ENCODE assay signal across 11 cellular contexts in genomic region chr13:74573654-74574053, GRCh38.
DNase-seq lines count a peak whose midpoint lies in the region; ATAC-seq, FAIRE-seq and TF ChIP-seq lines count a peak whose summit lies in the region.
"Had no signal": no experiment of that assay in that cellular context is flagged by ENCODE, and none has a peak within 500 bp of the region (broad histone marks: within the 10 kb centered on the region; RNA-seq: fewer than 3 reads in every experiment).

No MANE protein-coding gene starts in this region.

- no peak overlapping the region for H3K27ac ChIP-seq in mammary epithelial cell (ENCODE audit: insufficient read depth, low read depth, low read length)
- no peak overlapping the region for H3K27ac ChIP-seq in K562 (ENCODE audit: extremely low read depth, low read depth, low read length)
- H3K27ac ChIP-seq: upper lobe of right lung had no signal

- H3K4me3 ChIP-seq in mammary epithelial cell (replicated peaks in 1 of 3; ENCODE audit: insufficient read depth in 1 of 3, low read depth in 2 of 3, low read length in 3 of 3) (no peak overlapping the region), K562 (no peak overlapping the region)
- H3K4me3 ChIP-seq: upper lobe of right lung had no signal

- in situ Hi-C loops in mammary epithelial cell (cut with MboI; ENCODE audit: low sequenced_read_pairs in 2 of 2) (no loop called here), K562 (cut with MboI) (no loop called here)

- H3K79me2 ChIP-seq in mammary epithelial cell (ENCODE audit: insufficient read depth, low read length) (no peaks in the 10 kb centered on the region), K562 (ENCODE audit: control insufficient read depth, insufficient read depth, low read length) (no peaks in the 10 kb centered on the region)

- H3K4me1 ChIP-seq in mammary epithelial cell (ENCODE audit: insufficient read depth, low read length) (peaks cover 4% of the 10 kb centered on the region), K562 (replicated peaks in 1 of 2; ENCODE audit: control insufficient read depth in 2 of 2, insufficient read depth in 2 of 2, low read length in 2 of 2) (no peaks in the 10 kb centered on the region; a peak in 1 of 5 replicates)
- H3K4me1 ChIP-seq: upper lobe of right lung had no signal

- H3K27me3 ChIP-seq in mammary epithelial cell (ENCODE audit: insufficient read depth, low read length): peaks cover 6% of the 10 kb centered on the region
- no peaks in the 10 kb centered on the region for H3K27me3 ChIP-seq in K562 (ENCODE audit: control insufficient read depth in 2 of 2, insufficient read depth in 2 of 2, low read length in 2 of 2)

- TF ChIP-seq RAD21 in Ishikawa (IDR thresholded peaks at IDR 0.05; ENCODE audit: low read depth): peak; percentile 47
- TF ChIP-seq RAD21 in K562 (CRISPR knock-in tag; conservative IDR thresholded peaks at IDR 0.05 in 1 of 2, IDR thresholded peaks at IDR 0.05 in 1 of 2): peak; percentile 39 to 40

- no peaks in the 10 kb centered on the region for H3K9me3 Mint-ChIP-seq in MCF 10A (ENCODE audit: unreplicated experiment)
- H3K9me3 Mint-ChIP-seq in progenitor cell of endocrine pancreas (ENCODE audit: low read depth): no peaks in the 10 kb centered on the region
- H3K9me3 Mint-ChIP-seq: activated T-helper 17 cell treated with anti-CD3 and anti-CD28 coated beads, Interleukin-2, amount 50 U/mL, for 72 hours had no signal

- TF ChIP-seq CTCF in MCF 10A (IDR thresholded peaks at IDR 0.05; ENCODE audit: unreplicated experiment) (peak; percentile 9), mammary epithelial cell (conservative IDR thresholded peaks at IDR 0.05 in 1 of 2, IDR thresholded peaks at IDR 0.05 in 1 of 2; ENCODE audit: extremely low read depth in 1 of 2, insufficient read depth in 1 of 2, low read depth in 1 of 2, low read length in 2 of 2) (peak in 1 of 2 donors; percentile 12), K562 (IDR thresholded peaks at IDR 0.05 in 2 of 3, conservative IDR thresholded peaks at IDR 0.05 in 1 of 3; ENCODE audit: insufficient read depth in 2 of 3, low read depth in 1 of 3, low read length in 3 of 3) (peak; percentile 28 to 39 (median 33); a peak in 4 of 6 replicates), progenitor cell of endocrine pancreas (IDR thresholded peaks at IDR 0.05; ENCODE audit: unreplicated experiment) (peak; percentile 26)

- H3K9ac ChIP-seq in mammary epithelial cell (ENCODE audit: insufficient read depth, low read length) (no peak overlapping the region), K562 (ENCODE audit: insufficient read depth in 1 of 2, low read depth in 2 of 2, low read length in 2 of 2) (no peak overlapping the region)

- no peaks in the 10 kb centered on the region for H3K27me3 Mint-ChIP-seq in MCF 10A (ENCODE audit: insufficient read depth, unreplicated experiment)
- peaks cover 33% of the 10 kb centered on the region for H3K27me3 Mint-ChIP-seq in progenitor cell of endocrine pancreas

- ATAC-seq in K562 (peak; percentile 75), HG02678 (IDR thresholded peaks at IDR 0.05; ENCODE audit: unreplicated experiment) (no peak), HG03108 (IDR thresholded peaks at IDR 0.05; ENCODE audit: unreplicated experiment) (no peak)
- ATAC-seq: activated T-helper 17 cell treated with anti-CD3 and anti-CD28 coated beads, Interleukin-2, amount 50 U/mL, for 72 hours; upper lobe of right lung had no signal

- H3K36me3 ChIP-seq in mammary epithelial cell (ENCODE audit: insufficient read depth, low read length): no peaks in the 10 kb centered on the region
- no peaks in the 10 kb centered on the region for H3K36me3 ChIP-seq in K562 (ENCODE audit: control insufficient read depth, insufficient read depth, low read length)
- H3K36me3 ChIP-seq: upper lobe of right lung had no signal

- dilution Hi-C loops in mammary epithelial cell (cut with HindIII; ENCODE audit: low sequenced_read_pairs): no loop called here

- no peak overlapping the region for H3K4me3 Mint-ChIP-seq in MCF 10A (ENCODE audit: unreplicated experiment)
- H3K4me3 Mint-ChIP-seq in progenitor cell of endocrine pancreas (ENCODE audit: low read depth): no peak overlapping the region
- H3K4me3 Mint-ChIP-seq: activated T-helper 17 cell treated with anti-CD3 and anti-CD28 coated beads, Interleukin-2, amount 50 U/mL, for 72 hours had no signal

- no peak overlapping the region for H3K27ac Mint-ChIP-seq in MCF 10A (ENCODE audit: low read depth, unreplicated experiment)
- no peak overlapping the region for H3K27ac Mint-ChIP-seq in progenitor cell of endocrine pancreas
- H3K27ac Mint-ChIP-seq: activated T-helper 17 cell treated with anti-CD3 and anti-CD28 coated beads, Interleukin-2, amount 50 U/mL, for 72 hours had no signal

- peaks cover 23% of the 10 kb centered on the region for H3K4me1 Mint-ChIP-seq in MCF 10A (ENCODE audit: insufficient read depth, unreplicated experiment)
- H3K4me1 Mint-ChIP-seq in progenitor cell of endocrine pancreas (ENCODE audit: low read depth): peaks cover 14% of the 10 kb centered on the region
- H3K4me1 Mint-ChIP-seq: activated T-helper 17 cell treated with anti-CD3 and anti-CD28 coated beads, Interleukin-2, amount 50 U/mL, for 72 hours had no signal

- DNase-seq in MCF 10A (ENCODE audit: unreplicated experiment) (peak; percentile 32), mammary epithelial cell (no peak), K562 (ENCODE audit: extremely low read depth in 1 of 4, low spot score in 3 of 4) (peak in 3 of 4 experiments; percentile 4 to 34 (median 7)), progenitor cell of endocrine pancreas (ENCODE audit: low spot score, unreplicated experiment) (no peak), NCI-H1048 (lab: John Stamatoyannopoulos, UW) (no peak)
- DNase-seq: NCI-H524 treated with DMSO at 0.1 percent for 48 hours, upper lobe of right lung had no signal

- intact Hi-C loops in MCF 10A (cut with micrococcal nuclease): no loop called here
- intact Hi-C loops in mammary epithelial cell (cut with micrococcal nuclease): loop anchor here (10.0 kb wide), 2 partner anchors 129 to 641 kb away; no protein-coding TSS in a partner anchor
- intact Hi-C loops in K562 (cut with micrococcal nuclease): loop anchor here (2.0 kb wide), 1 partner anchor 645 kb away; no protein-coding TSS in a partner anchor

- no TSS peak for BruUV-seq in MCF 10A (replicated peaks; lab: Mats Ljungman, UMichigan)
- BruUV-seq in mammary epithelial cell (replicated peaks; lab: Mats Ljungman, UMichigan): no TSS peak
- BruUV-seq in K562 (replicated peaks; lab: Mats Ljungman, UMichigan): no TSS peak

- FAIRE-seq in K562 (lab: Jason Lieb, UNC): no peak

- no peak for TF ChIP-seq POLR2A in K562 (conservative IDR thresholded peaks at IDR 0.05)

- CTCF ChIA-PET in MCF 10A (lab: Yijun Ruan, JAX) (interaction anchor here (0.6 to 0.7 kb wide), 2 partner anchors 149 to 199 kb away, joined by 3 to 4 read pairs; no protein-coding TSS in a partner anchor), mammary epithelial cell (lab: Charles Lee; ENCODE audit: low non-redundant PET) (no interaction called here), K562 (lab: Yijun Ruan, JAX; ENCODE audit: low intra/inter-chr PET ratio) (interaction anchor here (1.1 kb wide), 1 partner anchor 646 kb away, joined by 3 read pairs; no protein-coding TSS in a partner anchor)

- WGBS in mammary epithelial cell (ENCODE audit: low coverage, missing lambda C conversion rate): 93% methylated on average over 7 of the region's 7 CpGs
- 1% methylated on average over 7 of the region's 7 CpGs for WGBS in K562 (ENCODE audit: insufficient coverage, low coverage, missing lambda C conversion rate)

- POLR2A ChIA-PET in MCF 10A (lab: Yijun Ruan, JAX) (interaction anchor here (0.6 kb wide), 1 partner anchor 154 kb away, joined by 3 read pairs; no protein-coding TSS in a partner anchor), K562 (lab: Yijun Ruan, JAX) (no interaction called here)

- no peaks in the 10 kb centered on the region for H3K9me3 ChIP-seq in mammary epithelial cell (replicated peaks; ENCODE audit: insufficient read depth, low read length)
- no peaks in the 10 kb centered on the region for H3K9me3 ChIP-seq in K562 (replicated peaks; ENCODE audit: control insufficient read depth, insufficient read depth, low read depth, low read length)
- H3K9me3 ChIP-seq: upper lobe of right lung had no signal

- H3K36me3 Mint-ChIP-seq in MCF 10A (ENCODE audit: insufficient read depth, unreplicated experiment): no peaks in the 10 kb centered on the region
- no peaks in the 10 kb centered on the region for H3K36me3 Mint-ChIP-seq in progenitor cell of endocrine pancreas (ENCODE audit: insufficient read depth)

- H4K20me1 ChIP-seq in mammary epithelial cell (ENCODE audit: insufficient read depth, low read length) (no peaks in the 10 kb centered on the region), K562 (replicated peaks; ENCODE audit: control insufficient read depth, insufficient read depth, low read length) (no peaks in the 10 kb centered on the region)

- no peak overlapping the region for H2AFZ ChIP-seq in mammary epithelial cell (ENCODE audit: low read depth, low read length)
- H2AFZ ChIP-seq in K562 (ENCODE audit: low read depth, low read length): no peak overlapping the region

- no peak overlapping the region for H3K4me2 ChIP-seq in mammary epithelial cell (ENCODE audit: insufficient read depth, low read depth, low read length)
- no peak overlapping the region for H3K4me2 ChIP-seq in K562 (ENCODE audit: insufficient read depth, low read length)

- TF ChIP-seq EP300 in Ishikawa (IDR thresholded peaks at IDR 0.05; ENCODE audit: borderline replicate concordance) (no peak), K562 (IDR thresholded peaks at IDR 0.05; ENCODE audit: low read length) (no peak)

- H3K9me1 ChIP-seq in K562 (ENCODE audit: control insufficient read depth, insufficient read depth, low read length): no peaks in the 10 kb centered on the region

TF ChIP-seq in Ishikawa, 13 proteins besides CTCF, POLR2A, EP300 and RAD21 (continues in another document):
- no peak for TF ChIP-seq NFIC (IDR thresholded peaks at IDR 0.05)

TF ChIP-seq in K562, 482 proteins besides CTCF, POLR2A, EP300 and RAD21 (continues in another document):
- TF ChIP-seq ZBTB43 (CRISPR knock-in tag; IDR thresholded peaks at IDR 0.05): no peak
- TF ChIP-seq FOXA1 (IDR thresholded peaks at IDR 0.05; ENCODE audit: borderline replicate concordance): no peak
- TF ChIP-seq PCBP2 (IDR thresholded peaks at IDR 0.05; ENCODE audit: low read depth, low read length, poor library complexity, severe bottlenecking): no peak
- no peak for TF ChIP-seq ZNF589 (CRISPR knock-in tag; IDR thresholded peaks at IDR 0.05; ENCODE audit: low read depth)

Comparison
In these comparisons a context has a peak if more than half of its experiments do, and no peak if none do; other contexts are left out.
1. DNase-seq: peak in MCF 10A (single experiment) and K562 (3 of 4); none in mammary epithelial cell (single experiment), progenitor cell of endocrine pancreas (single experiment) and NCI-H1048 (single experiment).